Comparison of ENCODE assay signal across 8 cellular contexts in genomic region chr10:59234814-59235429, GRCh38. TPM values are rescaled to one million over a fixed set of nuclear protein-coding genes. Genes with fewer than 3 reads are reported as not detected.
DNase-seq lines count a peak whose midpoint lies in the region; ATAC-seq and TF ChIP-seq lines count a peak whose summit lies in the region.

No MANE protein-coding gene starts in this region.

- no peak overlapping the region for H2BK120ac ChIP-seq in neuronal stem cell (ENCODE audit: low read depth, low read length)

- no peak overlapping the region for H4K8ac ChIP-seq in neuronal stem cell (ENCODE audit: low read depth, low read length)

- H2BK12ac ChIP-seq in neuronal stem cell (ENCODE audit: low read length) = no peak overlapping the region

- H3K27me3 ChIP-seq in colonic mucosa (no peaks in the 10 kb centered on the region), neuronal stem cell (ENCODE audit: control insufficient read depth in 3 of 3, insufficient read depth in 3 of 3, low read depth in 1 of 3, low read length in 3 of 3) (no peaks in the 10 kb centered on the region)

- H3K4me2 ChIP-seq in neuronal stem cell (ENCODE audit: insufficient read depth, low read length, poor library complexity, severe bottlenecking) = no peak overlapping the region

- no peak overlapping the region for H3K18ac ChIP-seq in neuronal stem cell (ENCODE audit: low read length)

- no peak overlapping the region for H3K23ac ChIP-seq in neuronal stem cell (ENCODE audit: low read depth, low read length, poor library complexity)

- DNase-seq in SIG-M5 treated with dmso at 0.1 percent for 504 hours (lab: John Stamatoyannopoulos, UW; ENCODE audit: unreplicated experiment) (peak; percentile 2), SIG-M5 (lab: John Stamatoyannopoulos, UW) (no peak), NCI-H146 treated with DMSO at 0.1 percent for 48 hours (lab: John Stamatoyannopoulos, UW; ENCODE audit: unreplicated experiment) (peak; percentile 15), colonic mucosa (peak; percentile 32), neuronal stem cell (ENCODE audit: low spot score) (no peak), germinal center (ENCODE audit: low spot score) (no peak)
- DNase-seq in activated T-cell treated with anti-CD3 and anti-CD28 coated beads, Interleukin-2, amount 50 U/mL, for 1 hour = no peak

- no peak overlapping the region for H2BK5ac ChIP-seq in neuronal stem cell (ENCODE audit: low read length)

- no peaks in the 10 kb centered on the region for H3K36me3 ChIP-seq in colonic mucosa
- H3K36me3 ChIP-seq in neuronal stem cell (replicated peaks in 1 of 2; ENCODE audit: control insufficient read depth in 2 of 2, insufficient read depth in 2 of 2, low read length in 2 of 2) = peaks cover 0 to 3% of the 10 kb centered on the region in 2 donors

- no peak overlapping the region for H2AK5ac ChIP-seq in neuronal stem cell (ENCODE audit: low read depth, low read length)

- H4K91ac ChIP-seq in neuronal stem cell (ENCODE audit: low read depth, low read length, poor library complexity) = no peak overlapping the region

- no peaks in the 10 kb centered on the region for H3K4me1 ChIP-seq in colonic mucosa
- no peaks in the 10 kb centered on the region for H3K4me1 ChIP-seq in neuronal stem cell (ENCODE audit: control insufficient read depth in 2 of 2, insufficient read depth in 1 of 2, low read depth in 1 of 2, low read length in 2 of 2)

- no peak for ATAC-seq in GM21786 (IDR thresholded peaks at IDR 0.05; ENCODE audit: unreplicated experiment)

- H3K9me3 ChIP-seq in colonic mucosa (no peaks in the 10 kb centered on the region), neuronal stem cell (replicated peaks in 1 of 2; ENCODE audit: control insufficient read depth in 2 of 2, insufficient read depth in 1 of 2, low read depth in 1 of 2, low read length in 2 of 2) (no peaks in the 10 kb centered on the region)

- intact Hi-C loops in colonic mucosa (cut with DNase I) = loop anchor here (10.0 kb wide), 2 partner anchors 450 to 580 kb away; no protein-coding TSS in a partner anchor

- peaks cover 2% of the 10 kb centered on the region for H3K79me1 ChIP-seq in neuronal stem cell (ENCODE audit: low read depth, low read length)

- H3K9ac ChIP-seq in colonic mucosa (ENCODE audit: low read depth in 2 of 2, low read length in 2 of 2) (no peak overlapping the region), neuronal stem cell (ENCODE audit: low read depth, low read length, poor library complexity) (no peak overlapping the region)

- no peak overlapping the region for H3K4me3 ChIP-seq in colonic mucosa
- no peak overlapping the region for H3K4me3 ChIP-seq in neuronal stem cell (ENCODE audit: low read length in 2 of 2)

- H2AFZ ChIP-seq in neuronal stem cell (ENCODE audit: low read length) = peak overlapping the region; percentile 8

- H3K14ac ChIP-seq in neuronal stem cell (ENCODE audit: low read length) = no peak overlapping the region

- no peak overlapping the region for H2BK15ac ChIP-seq in neuronal stem cell (ENCODE audit: low read length)

- no peak overlapping the region for H3K4ac ChIP-seq in neuronal stem cell (ENCODE audit: low read length)

- TF ChIP-seq CTCF in colonic mucosa (IDR thresholded peaks at IDR 0.05) = peak; percentile 35

- H3K27ac ChIP-seq in colonic mucosa = no peak overlapping the region
- H3K27ac ChIP-seq in neuronal stem cell (replicated peaks; ENCODE audit: low read length) = no peak overlapping the region

RNA-seq across cellular contexts. Expression of gene PHYHIPL, which starts 58.5 kb away (rescaled TPM):
- under 1 TPM in 1 of 2 donors, not detected in 1; 0.30 TPM for total RNA-seq in colonic mucosa
- 7.9 TPM for polyA plus RNA-seq in neuronal stem cell (2013, experiment 1 of 2)
- polyA plus RNA-seq in neuronal stem cell (2013, experiment 2 of 2) = 8.0 TPM

Comparison
In these comparisons a context has a peak if more than half of its experiments do, and no peak if none do; other contexts are left out.
1. DNase-seq: peak in SIG-M5 treated with dmso at 0.1 percent for 504 hours (single experiment), NCI-H146 treated with DMSO at 0.1 percent for 48 hours (single experiment) and colonic mucosa (single experiment); none in SIG-M5 (single experiment), neuronal stem cell (single experiment), activated T-cell treated with anti-CD3 and anti-CD28 coated beads, Interleukin-2, amount 50 U/mL, for 1 hour (single experiment) and germinal center (single experiment).